Comparison of ENCODE assay signal across 12 cellular contexts in the genomic region with DNA sequence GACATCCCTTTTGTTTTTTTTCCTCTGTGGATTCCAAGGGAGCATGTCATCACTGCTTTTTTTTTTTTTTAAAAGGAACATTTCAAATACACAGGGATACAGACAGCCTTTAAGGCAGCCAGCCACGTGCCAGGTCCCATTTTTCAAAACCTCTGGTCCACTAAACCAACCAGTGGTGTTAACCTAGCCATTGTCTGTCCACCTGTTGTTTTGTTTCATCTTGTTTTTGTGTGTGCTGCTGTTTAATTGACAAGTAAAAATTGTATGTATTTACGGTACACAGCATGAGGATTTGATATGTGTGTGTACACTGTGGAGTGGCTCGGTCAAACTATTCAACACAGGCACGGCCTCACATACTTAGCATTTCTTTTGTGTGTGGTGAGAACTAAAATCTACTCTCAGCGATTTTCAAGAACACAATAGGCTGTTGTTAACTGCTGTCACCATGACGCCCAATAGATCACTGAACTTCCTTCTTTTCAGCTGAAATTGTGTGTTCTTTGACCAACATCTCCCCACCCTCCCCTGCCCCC. TPM values are rescaled to one million over a fixed set of nuclear protein-coding genes. Genes with fewer than 3 reads are reported as not detected.
A peak's percentile ranks its signal among the peaks of the same experiment; 100 is the strongest.
DNase-seq lines count a peak whose midpoint lies in the region; ATAC-seq and TF ChIP-seq lines count a peak whose summit lies in the region.
"Had no signal": no experiment of that assay in that cellular context is flagged by ENCODE, and none has a peak within 500 bp of the region (broad histone marks: within the 10 kb centered on the region; RNA-seq: fewer than 3 reads in every experiment).

No MANE protein-coding gene starts in this region.

- no peak for TF ChIP-seq CTCF in AG09319 (IDR thresholded peaks at IDR 0.05; ENCODE audit: low read depth, low read length)
- TF ChIP-seq CTCF in astrocyte of the cerebellum (IDR thresholded peaks at IDR 0.05; ENCODE audit: low read depth, low read length, missing control alignments): no peak
- TF ChIP-seq CTCF in vagina (IDR thresholded peaks at IDR 0.05): no peak

- ATAC-seq in left colon (peak; percentile 37), GM21447 (IDR thresholded peaks at IDR 0.05; ENCODE audit: unreplicated experiment) (no peak)
- ATAC-seq: naive thymus-derived CD4-positive, alpha-beta T cell had no signal

- H3K27me3 ChIP-seq in vagina: no peaks in the 10 kb centered on the region

- H3K36me3 ChIP-seq in vagina: no peaks in the 10 kb centered on the region

- intact Hi-C loops in left colon (cut with DNase I, micrococcal nuclease): loop anchor here (10.0 kb wide), 2 partner anchors 224 to 314 kb away; partner anchors contain the start of genes LITAFD (in 1 of the 2), PMM2 (in 1 of the 2) and TMEM186 (in 1 of the 2)
- intact Hi-C loops in vagina (cut with DNase I): no loop called here

- H3K4me3 ChIP-seq in astrocyte of the cerebellum (ENCODE audit: low read depth, low read length) (no peak overlapping the region), vagina (no peak overlapping the region)

- no peak overlapping the region for H3K27ac ChIP-seq in vagina

- H3K4me1 ChIP-seq in vagina: no peaks in the 10 kb centered on the region

- in situ Hi-C loops in astrocyte of the cerebellum (cut with HindIII; ENCODE audit: low sequenced_read_pairs): no loop called here

- DNase-seq in AG09319 (ENCODE audit: extremely low read depth, low read depth): peak; percentile 8
- peak; percentile 45 for DNase-seq in HS-27A (ENCODE audit: low read depth)
- peak; percentile 43 for DNase-seq in astrocyte of the cerebellum (ENCODE audit: low read depth)
- no peak for DNase-seq in left colon
- DNase-seq in NCI-H187 (lab: John Stamatoyannopoulos, UW): no peak
- DNase-seq in activated CD4-positive, alpha-beta T cell treated with anti-CD3 and anti-CD28 coated beads for 4 hours: no peak
- no peak for DNase-seq in vagina (ENCODE audit: extremely low spot score in 2 of 2)
- DNase-seq: activated CD4-positive, alpha-beta memory T cell treated with anti-CD3 and anti-CD28 coated beads for 36 hours; effector CD8-positive, alpha-beta T cell; naive thymus-derived CD4-positive, alpha-beta T cell; NCI-H524 treated with DMSO at 0.1 percent for 48 hours had no signal

- TF ChIP-seq POLR2A in vagina (IDR thresholded peaks at IDR 0.05): no peak

- no peaks in the 10 kb centered on the region for H3K9me3 ChIP-seq in vagina

RNA-seq across cellular contexts. Expression of gene TMEM114, which starts 19.2 kb away (rescaled TPM):
- total RNA-seq in left colon (not detected), vagina (not detected)
- total RNA-seq: activated CD4-positive, alpha-beta memory T cell treated with anti-CD3 and anti-CD28 coated beads for 36 hours; naive thymus-derived CD4-positive, alpha-beta T cell had no signal

RNA-seq across cellular contexts. Expression of gene METTL22, which starts 50.4 kb away (rescaled TPM):
- total RNA-seq in left colon (10 to 100 TPM; 25.4 to 35.7 TPM), vagina (40.0 TPM)

Comparison
In these comparisons a context has a peak if more than half of its experiments do, and no peak if none do; other contexts are left out.
1. DNase-seq: peak in AG09319 (single experiment), HS-27A (single experiment) and astrocyte of the cerebellum (single experiment); none in left colon (0 of 2), NCI-H187 (0 of 2), activated CD4-positive, alpha-beta T cell treated with anti-CD3 and anti-CD28 coated beads for 4 hours (0 of 2) and vagina (0 of 2).